4 cellular contexts compared by ENCODE assay signal in genomic region chr3:98147179-98147578, GRCh38. TPM values are rescaled to one million over a fixed set of nuclear protein-coding genes. Genes with fewer than 3 reads are reported as not detected.
"Had no signal": no experiment of that assay in that cellular context is flagged by ENCODE, and none has a peak within 500 bp of the region (broad histone marks: within the 10 kb centered on the region; RNA-seq: fewer than 3 reads in every experiment).

OR5H14 (plus strand) TSS chr3:98147479; CDS start chr3:98149386, 1,907 bp downstream.

- DNase-seq: GDM1, GF-D8 had no signal

- ATAC-seq: GM12878 had no signal

RNA-seq across cellular contexts. Expression of gene OR5H14, which starts in this region (rescaled TPM):
- total RNA-seq: G401, GM12878 had no signal
